15 cellular contexts compared by ENCODE assay signal in genomic region chr10:30055094-30055701, GRCh38. TPM values are rescaled to one million over a fixed set of nuclear protein-coding genes. Genes with fewer than 3 reads are reported as not detected.
A peak's percentile ranks its signal among the peaks of the same experiment; 100 is the strongest.
DNase-seq lines count a peak whose midpoint lies in the region; ATAC-seq, FAIRE-seq and TF ChIP-seq lines count a peak whose summit lies in the region.
"Had no signal": no experiment of that assay in that cellular context is flagged by ENCODE, and none has a peak within 500 bp of the region (broad histone marks: within the 10 kb centered on the region; RNA-seq: fewer than 3 reads in every experiment).

No MANE protein-coding gene starts in this region.

- no peak overlapping the region for H3K18ac ChIP-seq in H9 (ENCODE audit: insufficient read length, low read depth, low read length)

- no peak overlapping the region for H2AFZ ChIP-seq in H9 (ENCODE audit: low read length)

- H3K4me2 ChIP-seq in H9 (ENCODE audit: insufficient read depth, insufficient read length, low read length), result no peak overlapping the region

- H4K5ac ChIP-seq in H9 (ENCODE audit: insufficient read length, low read depth, low read length), result no peak overlapping the region

- no peak overlapping the region for H3K4ac ChIP-seq in H9 (ENCODE audit: low read depth, low read length)

- no peak overlapping the region for H3T11ph ChIP-seq in H9 (ENCODE audit: low read length)

- H4K20me1 ChIP-seq in H9 (ENCODE audit: control insufficient read depth, insufficient read depth, insufficient read length), result no peaks in the 10 kb centered on the region

- DNase-seq in GM04503 (ENCODE audit: low read depth), result peak; percentile 67
- no peak for DNase-seq in body of pancreas
- no peak for DNase-seq in kidney
- DNase-seq in suprapubic skin (ENCODE audit: low spot score in 2 of 2), result no peak
- no peak for DNase-seq in activated T-cell treated with anti-CD3 and anti-CD28 coated beads for 4 hours
- no peak for DNase-seq in germinal center (ENCODE audit: low spot score)
- no peak for DNase-seq in H9
- DNase-seq in stimulated activated naive CD8-positive, alpha-beta T cell treated with anti-CD3 and anti-CD28 coated beads, Interleukin-15, Interleukin-2, amounts not matched to agents 100 U/mL and 50 U/mL, for 24 hours, result no peak
- DNase-seq: activated CD4-positive, alpha-beta T cell treated with anti-CD3 and anti-CD28 coated beads, Interleukin-2, amount 10 ng/mL, durations not matched to agents 24 days and 14 days; CD4-positive, CD25-positive, alpha-beta regulatory T cell; erythroblast had no signal

- no peak overlapping the region for H2BK120ac ChIP-seq in H9 (ENCODE audit: low read depth, low read length, poor library complexity, severe bottlenecking)

- H3K14ac ChIP-seq in H9 (ENCODE audit: insufficient read depth, low read length), result no peak overlapping the region

- no peak for TF ChIP-seq CTCF in body of pancreas (IDR thresholded peaks at IDR 0.05)
- TF ChIP-seq CTCF in kidney (IDR thresholded peaks at IDR 0.05; ENCODE audit: borderline replicate concordance, extremely low read depth, insufficient read depth), result no peak
- no peak for TF ChIP-seq CTCF in suprapubic skin (IDR thresholded peaks at IDR 0.05)
- TF ChIP-seq CTCF in H9 (conservative IDR thresholded peaks at IDR 0.05), result no peak

- no peaks in the 10 kb centered on the region; a peak in 2 of 5 replicates for H3K9me3 Mint-ChIP-seq in H9
- H3K9me3 Mint-ChIP-seq: activated CD4-positive, alpha-beta T cell treated with anti-CD3 and anti-CD28 coated beads, Interleukin-2, amount 10 ng/mL, durations not matched to agents 24 days and 14 days; activated T-helper 17 cell treated with anti-CD3 and anti-CD28 coated beads, Interleukin-2, amount 50 U/mL, for 72 hours; neural crest cell had no signal

- H3K4me1 Mint-ChIP-seq in H9, result peaks cover 36 to 43% of the 10 kb centered on the region in 2 experiments

- no peak overlapping the region; a peak in 1 of 7 replicates for H3K27ac Mint-ChIP-seq in H9
- H3K27ac Mint-ChIP-seq: activated CD4-positive, alpha-beta T cell treated with anti-CD3 and anti-CD28 coated beads, Interleukin-2, amount 10 ng/mL, durations not matched to agents 24 days and 14 days; activated T-helper 17 cell treated with anti-CD3 and anti-CD28 coated beads, Interleukin-2, amount 50 U/mL, for 72 hours; CD4-positive, CD25-positive, alpha-beta regulatory T cell had no signal

- intact Hi-C loops in body of pancreas (cut with DNase I) (no loop called here), kidney (cut with DNase I) (no loop called here)

- H3K79me2 ChIP-seq in H9 (ENCODE audit: insufficient read depth, low read length), result no peaks in the 10 kb centered on the region

- no peak for ATAC-seq in body of pancreas
- ATAC-seq in stimulated activated naive CD8-positive, alpha-beta T cell treated with anti-CD3 and anti-CD28 coated beads, Interleukin-15, Interleukin-2, amounts not matched to agents 100 U/mL and 50 U/mL, for 24 hours, result no peak
- ATAC-seq: activated T-helper 17 cell treated with anti-CD3 and anti-CD28 coated beads, Interleukin-2, amount 50 U/mL, for 72 hours had no signal

- H3K27me3 Mint-ChIP-seq in H9 (ENCODE audit: low read depth), result peaks cover 26% of the 10 kb centered on the region

- no peak overlapping the region for H3K56ac ChIP-seq in H9 (ENCODE audit: insufficient read length, low read depth, low read length)

- no peak overlapping the region for H2BK15ac ChIP-seq in H9 (ENCODE audit: low read depth, low read length)

- H3K4me3 Mint-ChIP-seq in H9, result no peak overlapping the region
- H3K4me3 Mint-ChIP-seq: activated CD4-positive, alpha-beta T cell treated with anti-CD3 and anti-CD28 coated beads, Interleukin-2, amount 10 ng/mL, durations not matched to agents 24 days and 14 days; activated T-helper 17 cell treated with anti-CD3 and anti-CD28 coated beads, Interleukin-2, amount 50 U/mL, for 72 hours; CD4-positive, CD25-positive, alpha-beta regulatory T cell; neural crest cell had no signal

- H3K23me2 ChIP-seq in H9 (ENCODE audit: insufficient read length, low read depth, low read length, poor library complexity, severe bottlenecking), result peaks cover 9% of the 10 kb centered on the region

- H3K4me1 ChIP-seq in body of pancreas (peaks cover 18% of the 10 kb centered on the region), kidney (ENCODE audit: control insufficient read depth in 1 of 2, insufficient read depth in 1 of 2, low read depth in 1 of 2, low read length in 2 of 2) (peaks cover 0 to 5% of the 10 kb centered on the region in 2 donors), suprapubic skin (peaks cover 31% of the 10 kb centered on the region), H9 (ENCODE audit: insufficient read depth, low read length) (no peaks in the 10 kb centered on the region; the same call in 1 of the 2 replicates)

- no peaks in the 10 kb centered on the region for H3K27me3 ChIP-seq in body of pancreas
- H3K27me3 ChIP-seq in suprapubic skin, result peaks cover 7% of the 10 kb centered on the region
- H3K27me3 ChIP-seq in H9 (ENCODE audit: insufficient read depth, low read length), result no peaks in the 10 kb centered on the region; the same call in 1 of the 2 replicates

- WGBS in body of pancreas, 2 donors, result 44 to 48% methylated on average over 3 of the region's 3 CpGs
- 54% methylated on average over 3 of the region's 3 CpGs for WGBS in suprapubic skin
- no CpG with 5 or more reads among the region's 3 CpGs for WGBS in H9 (ENCODE audit: extremely low coverage, insufficient read length, low lambda C conversion rate)

- H3K36me3 ChIP-seq in body of pancreas (replicated peaks in 1 of 2; ENCODE audit: insufficient read depth in 1 of 2, low read depth in 2 of 2), result no peaks in the 10 kb centered on the region
- H3K36me3 ChIP-seq in kidney (ENCODE audit: control insufficient read depth in 1 of 2, insufficient read depth in 2 of 2, low read length in 2 of 2), result no peaks in the 10 kb centered on the region
- H3K36me3 ChIP-seq in suprapubic skin, result no peaks in the 10 kb centered on the region

- H3K9me3 ChIP-seq in body of pancreas, result no peaks in the 10 kb centered on the region
- H3K9me3 ChIP-seq in kidney (ENCODE audit: control insufficient read depth in 1 of 2, low read length in 2 of 2), result no peaks in the 10 kb centered on the region
- H3K9me3 ChIP-seq in suprapubic skin, result no peaks in the 10 kb centered on the region
- no peaks in the 10 kb centered on the region for H3K9me3 ChIP-seq in H9 (ENCODE audit: control insufficient read depth, low read depth, low read length)

- H3K36me3 Mint-ChIP-seq in H9 (ENCODE audit: insufficient read depth in 1 of 3, low read depth in 3 of 3), result no peaks in the 10 kb centered on the region
- H3K36me3 Mint-ChIP-seq: CD4-positive, CD25-positive, alpha-beta regulatory T cell had no signal

- no peak overlapping the region for H3K4me3 ChIP-seq in body of pancreas
- H3K4me3 ChIP-seq in kidney (ENCODE audit: low read length in 2 of 2), result peak overlapping the region in 1 of 2 donors; percentile 25
- no peak overlapping the region for H3K4me3 ChIP-seq in suprapubic skin

- H2BK5ac ChIP-seq in H9 (ENCODE audit: insufficient read length, low read length), result no peak overlapping the region

- H3K79me1 ChIP-seq in H9 (ENCODE audit: insufficient read depth, low read depth, low read length, poor library complexity, severe bottlenecking), result no peaks in the 10 kb centered on the region

- H2BK12ac ChIP-seq in H9 (ENCODE audit: insufficient read length, low read depth, low read length), result no peak overlapping the region

- no peak overlapping the region for H4K91ac ChIP-seq in H9 (ENCODE audit: insufficient read length, low read depth, low read length)

- H3K27ac ChIP-seq in body of pancreas, result peak overlapping the region in 3 of 4 donors; percentile 34 to 85 (median 43)
- H3K27ac ChIP-seq in kidney (ENCODE audit: low read depth in 2 of 2, low read length in 2 of 2), result peak overlapping the region; percentile 28 to 34
- H3K27ac ChIP-seq in suprapubic skin, result peak overlapping the region; percentile 83
- H3K27ac ChIP-seq in H9 (ENCODE audit: insufficient read length, low read depth, low read length), result no peak overlapping the region

- no peak overlapping the region for H2AK5ac ChIP-seq in H9 (ENCODE audit: insufficient read length, low read length)

- no peak overlapping the region for H4K8ac ChIP-seq in H9 (replicated peaks; ENCODE audit: insufficient read length, low read depth, low read length)

- H2BK20ac ChIP-seq in H9 (ENCODE audit: low read depth, low read length, poor library complexity, severe bottlenecking), result no peak overlapping the region

- TF ChIP-seq POLR2A in body of pancreas (IDR thresholded peaks at IDR 0.05) (no peak), suprapubic skin (IDR thresholded peaks at IDR 0.05) (no peak)

- H3K9ac ChIP-seq in kidney (ENCODE audit: low read length in 2 of 2), result no peak overlapping the region
- no peak overlapping the region for H3K9ac ChIP-seq in H9 (ENCODE audit: extremely low read depth, insufficient read length, low read length)

- TF ChIP-seq EP300 in suprapubic skin (IDR thresholded peaks at IDR 0.05), result peak; percentile 62

- FAIRE-seq in kidney (lab: Jason Lieb, UNC), result no peak
- FAIRE-seq: bronchial epithelial cell had no signal

- no peak overlapping the region for H3K23ac ChIP-seq in H9 (ENCODE audit: insufficient read length, low read depth, low read length)

RNA-seq across cellular contexts. Expression of gene JCAD, which starts 4.2 kb away (rescaled TPM):
- total RNA-seq in body of pancreas, result 10 to 100 TPM; 15.3 to 22.4 TPM
- 27.1 TPM for total RNA-seq in kidney
- polyA plus RNA-seq in kidney (ENCODE audit: insufficient read depth, low read depth, low replicate concordance), result 15.7 TPM
- total RNA-seq in suprapubic skin, result 10 to 100 TPM in 1 of 4 donors, 1 to 10 TPM in 3; 2.6 to 10.1 (median 6.8) TPM
- 0.66 and 0.77 TPM in 2 replicates for total RNA-seq in H9 (2021)
- total RNA-seq: OCI-LY7 had no signal
- polyA plus RNA-seq: CD4-positive, CD25-positive, alpha-beta regulatory T cell had no signal
